9 cellular contexts compared by ENCODE assay signal in the genomic region with DNA sequence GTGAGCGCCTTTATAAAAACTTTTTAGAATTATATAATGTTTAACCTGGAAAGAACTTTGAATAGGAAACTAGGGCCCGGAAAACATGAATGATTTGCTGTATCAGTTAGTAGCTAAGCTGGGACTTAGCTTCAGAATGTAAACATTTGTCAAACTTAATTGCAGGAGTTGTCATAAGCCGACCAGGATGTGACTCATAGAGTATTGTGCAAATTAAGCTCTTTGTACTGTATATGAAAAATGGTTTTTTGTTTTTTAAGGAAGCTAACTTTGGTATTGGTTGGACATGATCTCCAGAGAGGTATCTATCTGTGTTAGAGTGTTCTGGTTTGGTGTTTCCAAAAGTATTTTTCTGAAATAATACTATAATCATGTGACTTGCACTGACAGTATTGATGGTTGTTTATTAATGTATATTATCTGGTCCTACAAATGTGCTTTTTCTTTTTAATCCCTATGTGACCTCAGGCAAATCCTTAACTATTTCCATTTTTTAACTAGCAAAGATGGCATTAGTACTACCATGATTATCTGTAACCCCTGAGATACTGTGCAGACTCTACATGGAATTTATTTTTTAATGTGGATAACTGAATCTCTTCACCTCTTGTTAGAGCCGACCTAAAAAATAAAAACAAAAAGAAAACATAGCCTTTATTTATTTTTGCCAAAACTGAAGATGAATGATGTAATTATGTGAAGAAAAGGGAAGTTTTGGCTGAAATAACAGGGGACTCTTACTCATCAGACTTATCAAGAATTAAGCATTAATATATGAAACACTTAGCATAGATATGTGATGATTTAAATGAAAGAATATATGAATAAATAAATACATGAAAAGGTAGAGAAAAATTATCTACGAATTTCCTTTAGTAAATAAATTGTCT. TPM values are rescaled to one million over a fixed set of nuclear protein-coding genes. Genes with fewer than 3 reads are reported as not detected.
A peak's percentile ranks its signal among the peaks of the same experiment; 100 is the strongest.
DNase-seq lines count a peak whose midpoint lies in the region; ATAC-seq and TF ChIP-seq lines count a peak whose summit lies in the region.
"Had no signal": no experiment of that assay in that cellular context is flagged by ENCODE, and none has a peak within 500 bp of the region (broad histone marks: within the 10 kb centered on the region; RNA-seq: fewer than 3 reads in every experiment).

No MANE protein-coding gene starts in this region.

- DNase-seq in AG08396 (ENCODE audit: low spot score) (peak; percentile 32), HPDE6-E6E7 (ENCODE audit: extremely low spot score) (peak; percentile 31), left lung (no peak), NCI-H345 (lab: John Stamatoyannopoulos, UW) (no peak), NCI-H1092 (lab: John Stamatoyannopoulos, UW) (no peak)
- DNase-seq in activated naive CD8-positive, alpha-beta T cell treated with anti-CD3 and anti-CD28 coated beads, Interleukin-2, amount 50 U/mL, for 24 hours: no peak
- DNase-seq: NCI-H510A treated with DMSO at 0.1 percent for 48 hours had no signal

- H3K27me3 Mint-ChIP-seq in activated naive CD8-positive, alpha-beta T cell treated with anti-CD3 and anti-CD28 coated beads, Interleukin-2, amount 50 U/mL, for 24 hours: no peaks in the 10 kb centered on the region

- H3K27ac Mint-ChIP-seq in activated naive CD8-positive, alpha-beta T cell treated with anti-CD3 and anti-CD28 coated beads, Interleukin-2, amount 50 U/mL, for 24 hours: peak overlapping the region; percentile 17

- peaks cover 13 to 34% of the 10 kb centered on the region in 2 donors for H3K4me1 ChIP-seq in left lung

- H3K36me3 Mint-ChIP-seq in activated naive CD8-positive, alpha-beta T cell treated with anti-CD3 and anti-CD28 coated beads, Interleukin-2, amount 50 U/mL, for 24 hours (ENCODE audit: low read depth): peaks cover 18% of the 10 kb centered on the region

- no peak for TF ChIP-seq CTCF in left lung (IDR thresholded peaks at IDR 0.05)

- no peak for ATAC-seq in activated naive CD8-positive, alpha-beta T cell treated with anti-CD3 and anti-CD28 coated beads, Interleukin-2, amount 50 U/mL, for 24 hours
- ATAC-seq in left lung (peak; percentile 79), HG02610 (IDR thresholded peaks at IDR 0.05; ENCODE audit: unreplicated experiment) (no peak), GM19328 (IDR thresholded peaks at IDR 0.05; ENCODE audit: unreplicated experiment) (no peak)

- peaks cover 28% of the 10 kb centered on the region for H3K4me1 Mint-ChIP-seq in activated naive CD8-positive, alpha-beta T cell treated with anti-CD3 and anti-CD28 coated beads, Interleukin-2, amount 50 U/mL, for 24 hours

- peak overlapping the region; percentile 14 to 83 for H3K27ac ChIP-seq in left lung

- no peaks in the 10 kb centered on the region for H3K9me3 ChIP-seq in left lung

- no peak overlapping the region for H3K4me3 ChIP-seq in left lung

- intact Hi-C loops in left lung (cut with DNase I): no loop called here

- no peaks in the 10 kb centered on the region for H3K27me3 ChIP-seq in left lung

- H3K9me3 Mint-ChIP-seq in activated naive CD8-positive, alpha-beta T cell treated with anti-CD3 and anti-CD28 coated beads, Interleukin-2, amount 50 U/mL, for 24 hours: no peaks in the 10 kb centered on the region

- H3K4me3 Mint-ChIP-seq in activated naive CD8-positive, alpha-beta T cell treated with anti-CD3 and anti-CD28 coated beads, Interleukin-2, amount 50 U/mL, for 24 hours: no peak overlapping the region

- H3K36me3 ChIP-seq in left lung: peaks cover 0 to 27% of the 10 kb centered on the region in 2 donors

RNA-seq across cellular contexts. Expression of a gene that starts 11.7 kb away (rescaled TPM):
- 10 to 100 TPM; 50.5 to 61.5 TPM for total RNA-seq in left lung

RNA-seq across cellular contexts. Expression of a gene that starts 24.7 kb away (rescaled TPM):
- 10 to 100 TPM in 1 of 2 donors, 1 to 10 TPM in 1; 6.8 to 21.9 TPM for total RNA-seq in left lung

Comparison
In these comparisons a context has a peak if more than half of its experiments do, and no peak if none do; other contexts are left out.
1. DNase-seq: peak in AG08396 (single experiment) and HPDE6-E6E7 (single experiment); none in activated naive CD8-positive, alpha-beta T cell treated with anti-CD3 and anti-CD28 coated beads, Interleukin-2, amount 50 U/mL, for 24 hours (single experiment), left lung (0 of 2), NCI-H345 (single experiment) and NCI-H1092 (single experiment).